In the genomic region with DNA sequence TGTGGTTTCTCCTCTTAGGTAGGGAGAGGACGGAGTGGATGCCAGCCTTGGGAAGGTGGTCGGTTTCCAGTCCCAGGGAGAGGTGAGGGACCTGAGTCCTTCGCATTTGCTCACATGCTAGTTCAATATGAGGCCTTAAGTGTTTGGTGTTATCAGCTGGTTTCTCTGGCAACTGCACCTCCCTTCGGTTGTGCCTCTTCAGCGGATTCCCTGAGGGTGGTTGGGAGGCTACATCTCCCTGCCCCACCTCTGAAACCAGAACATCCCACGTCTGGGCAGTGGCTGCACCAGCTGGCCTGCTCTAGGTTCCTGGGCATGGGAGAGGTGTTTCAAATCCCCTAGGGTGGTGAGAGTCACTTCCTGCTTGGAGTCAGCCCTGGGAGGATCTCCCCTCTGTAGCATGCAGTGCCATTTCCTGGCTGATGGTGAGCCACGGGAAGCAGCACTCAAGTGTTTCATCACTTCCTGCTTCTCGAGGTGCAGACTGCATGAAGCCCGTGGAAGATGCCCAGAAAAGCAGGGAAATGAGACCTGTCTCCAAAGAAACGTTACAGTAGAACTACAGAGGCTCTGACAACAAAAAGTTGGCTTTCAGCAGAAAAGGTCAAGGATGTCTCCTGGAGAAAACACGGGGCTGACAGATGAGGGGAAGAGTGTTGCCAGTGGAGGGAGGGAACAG, we compare ENCODE assay signal across 9 cellular contexts. TPM values are rescaled to one million over a fixed set of nuclear protein-coding genes. Genes with fewer than 3 reads are reported as not detected.
A peak's percentile ranks its signal among the peaks of the same experiment; 100 is the strongest.
DNase-seq lines count a peak whose midpoint lies in the region; ATAC-seq and TF ChIP-seq lines count a peak whose summit lies in the region.
"Had no signal": no experiment of that assay in that cellular context is flagged by ENCODE, and none has a peak within 500 bp of the region (broad histone marks: within the 10 kb centered on the region; RNA-seq: fewer than 3 reads in every experiment).

No MANE protein-coding gene starts in this region.

- no peaks in the 10 kb centered on the region for H3K4me1 ChIP-seq in GM23248 (ENCODE audit: insufficient read depth)

- H3K9me3 ChIP-seq in GM23248 (ENCODE audit: low read depth) (no peaks in the 10 kb centered on the region), SU-DHL-6 (ENCODE audit: insufficient read depth, low read length) (no peaks in the 10 kb centered on the region)

- no peak overlapping the region for H3K27ac ChIP-seq in GM23248
- no peak overlapping the region for H3K27ac ChIP-seq in SU-DHL-6 (ENCODE audit: low read depth, low read length)
- peak overlapping the region; percentile 99 for H3K27ac ChIP-seq in cingulate gyrus (ENCODE audit: low read depth, low read length)

- no peak overlapping the region for H3K4me2 ChIP-seq in GM23248 (ENCODE audit: unreplicated experiment)
- H3K4me2 ChIP-seq in SU-DHL-6 (ENCODE audit: low read depth, low read length, poor library complexity, severe bottlenecking), result no peak overlapping the region

- H4K20me1 ChIP-seq in GM23248 (ENCODE audit: insufficient read depth) (no peaks in the 10 kb centered on the region), SU-DHL-6 (ENCODE audit: low read depth, low read length) (no peaks in the 10 kb centered on the region)

- H3K79me2 ChIP-seq in GM23248 (ENCODE audit: insufficient read depth) (no peaks in the 10 kb centered on the region), SU-DHL-6 (ENCODE audit: insufficient read depth, low read length) (no peaks in the 10 kb centered on the region)

- H3K4me1 Mint-ChIP-seq in natural killer cell, result peaks cover 26 to 38% of the 10 kb centered on the region in 2 donors

- intact Hi-C loops in natural killer cell (cut with micrococcal nuclease), result no loop called here

- peak; percentile 42 to 82 (median 71) for ATAC-seq in natural killer cell
- ATAC-seq in GM18867 (IDR thresholded peaks at IDR 0.05; ENCODE audit: unreplicated experiment), result no peak

- H3K4me3 Mint-ChIP-seq in natural killer cell, result peak overlapping the region; percentile 67

- no peak for TF ChIP-seq CTCF in SU-DHL-6 (IDR thresholded peaks at IDR 0.05; ENCODE audit: insufficient read depth, low read length, poor library complexity, severe bottlenecking)
- no peak for TF ChIP-seq CTCF in natural killer cell (IDR thresholded peaks at IDR 0.05)

- DNase-seq in 8988T (peak; percentile 62), GM23248 (peak; percentile 54), natural killer cell (no peak), DMS 273 (lab: John Stamatoyannopoulos, UW; ENCODE audit: unreplicated experiment) (no peak), NCI-H1092 (lab: John Stamatoyannopoulos, UW) (no peak)

- 51 to 53% methylated on average over 11 of the region's 11 CpGs for WGBS in GM23248 (ENCODE audit: low coverage in 1 of 2, low lambda C conversion rate in 2 of 2, missing lambda C conversion rate in 2 of 2), 2 experiments

- H3K36me3 ChIP-seq in GM23248 (ENCODE audit: low read depth) (no peaks in the 10 kb centered on the region), SU-DHL-6 (ENCODE audit: low read length) (no peaks in the 10 kb centered on the region)

- no peaks in the 10 kb centered on the region for H3K36me3 Mint-ChIP-seq in natural killer cell

- H3F3A ChIP-seq in GM23248 (ENCODE audit: insufficient read depth) (no peaks in the 10 kb centered on the region), SU-DHL-6 (ENCODE audit: insufficient read depth) (no peaks in the 10 kb centered on the region)

- H3K9me2 ChIP-seq in GM23248 (ENCODE audit: insufficient read depth) (no peaks in the 10 kb centered on the region), SU-DHL-6 (replicated peaks; ENCODE audit: insufficient read depth, low read length) (no peaks in the 10 kb centered on the region)

- peak overlapping the region; percentile 83 for H2AFZ ChIP-seq in GM23248
- peak overlapping the region; percentile 38 for H2AFZ ChIP-seq in SU-DHL-6 (ENCODE audit: low read depth, low read length, severe bottlenecking)

- H3K9ac ChIP-seq in GM23248 (no peak overlapping the region), SU-DHL-6 (ENCODE audit: low read length) (no peak overlapping the region)

- no peak overlapping the region for H3K4me3 ChIP-seq in GM23248
- H3K4me3 ChIP-seq in SU-DHL-6 (ENCODE audit: insufficient read depth, low read length, poor library complexity, severe bottlenecking), result no peak overlapping the region

- H3K27me3 Mint-ChIP-seq in natural killer cell (ENCODE audit: low read depth in 2 of 2), result peaks cover 0 to 5% of the 10 kb centered on the region in 2 donors

- H3K9me3 Mint-ChIP-seq in natural killer cell, result no peaks in the 10 kb centered on the region

- peak overlapping the region; percentile 50 to 84 for H3K27ac Mint-ChIP-seq in natural killer cell

- in situ Hi-C loops in GM23248 (cut with MboI), result no loop called here

- H3K27me3 ChIP-seq in GM23248 (replicated peaks; ENCODE audit: insufficient read depth) (no peaks in the 10 kb centered on the region; the same call in 1 of the 2 replicates), SU-DHL-6 (ENCODE audit: low read length) (no peaks in the 10 kb centered on the region)

RNA-seq across cellular contexts. Expression of a gene that starts 4.5 kb away (rescaled TPM):
- total RNA-seq in GM23248 (2014; rRNA removed; shearing (Covaris generic)), result not detected in 2 replicates
- not detected in 2 replicates for polyA plus RNA-seq in GM23248 (2016; fragmentation: Nextera tagmentation; extraction: Ambion mirVana)
- not detected for total RNA-seq in natural killer cell

RNA-seq across cellular contexts. Expression of a gene that starts 11.1 kb away (rescaled TPM):
- total RNA-seq in GM23248 (2014; rRNA removed; shearing (Covaris generic)), result not detected in 2 replicates
- polyA plus RNA-seq in GM23248 (2016; fragmentation: Nextera tagmentation; extraction: Ambion mirVana), result not detected in 2 replicates
- not detected for total RNA-seq in natural killer cell
- total RNA-seq: skeletal muscle tissue had no signal

RNA-seq across cellular contexts. Expression of a gene that starts 26.5 kb away (rescaled TPM):
- total RNA-seq in GM23248 (2014; rRNA removed; shearing (Covaris generic)), result not detected in 2 replicates
- 0.10 and 0.21 TPM in 2 replicates for polyA plus RNA-seq in GM23248 (2016; fragmentation: Nextera tagmentation; extraction: Ambion mirVana)
- 10 to 100 TPM in 1 of 3 donors, 1 to 10 TPM in 2; 4.5 to 10.7 (median 6.7) TPM for total RNA-seq in natural killer cell

Comparison
In these comparisons a context has a peak if more than half of its experiments do, and no peak if none do; other contexts are left out.
1. DNase-seq: peak in 8988T (single experiment) and GM23248 (single experiment); none in natural killer cell (single experiment), DMS 273 (single experiment) and NCI-H1092 (single experiment).